31 cellular contexts compared by ENCODE assay signal in genomic region chr2:121564905-121565304, GRCh38. TPM values are rescaled to one million over a fixed set of nuclear protein-coding genes. Genes with fewer than 3 reads are reported as not detected.
DNase-seq lines count a peak whose midpoint lies in the region; ATAC-seq and TF ChIP-seq lines count a peak whose summit lies in the region.
"Had no signal": no experiment of that assay in that cellular context is flagged by ENCODE, and none has a peak within 500 bp of the region (broad histone marks: within the 10 kb centered on the region; RNA-seq: fewer than 3 reads in every experiment).

No MANE protein-coding gene starts in this region.

- no peaks in the 10 kb centered on the region for H3K36me3 Mint-ChIP-seq in natural killer cell
- H3K36me3 Mint-ChIP-seq in natural killer cell treated with Interleukin-12 subunit alpha and Interleukin-12 subunit beta and Interleukin-15 and Interleukin-18, amount 100 ng/mL, for 72 hours, result no peaks in the 10 kb centered on the region
- peaks cover 14% of the 10 kb centered on the region for H3K36me3 Mint-ChIP-seq in dendritic cell treated with granulocyte-macrophage colony-stimulating factor and Interleukin-4, amounts not matched to agents 40 ng/mL and 50 ng/mL, for 4 days (ENCODE audit: low read depth)

- DNase-seq in natural killer cell (no peak), NCI-H748 treated with DMSO at 0.1 percent for 48 hours (lab: John Stamatoyannopoulos, UW) (no peak), NCI-H2081 treated with DMSO at 0.1 percent for 48 hours (lab: John Stamatoyannopoulos, UW) (no peak), lower leg skin (ENCODE audit: low spot score in 2 of 2) (no peak), NCI-H524 (lab: John Stamatoyannopoulos, UW) (no peak)
- no peak for DNase-seq in natural killer cell treated with Interleukin-12 subunit alpha and Interleukin-12 subunit beta and Interleukin-15 and Interleukin-18, amount 100 ng/mL, for 72 hours (ENCODE audit: low spot score)
- DNase-seq: activated CD4-positive, alpha-beta T cell treated with anti-CD3 and anti-CD28 coated beads for 48 hours; activated gamma-delta T cell; BE2C; cerebellar nuclear complex; EL; esophagus squamous epithelium; foreskin keratinocyte; HFFc6; kidney glomerular epithelial cell; mammary epithelial cell; NCI-H1048; spleen; stimulated activated CD4-positive, alpha-beta T cell treated with anti-CD3 and anti-CD28 coated beads, Interleukin-2, amount 100 ng/mL, for 48 hours; T-cell had no signal

- H3K9ac ChIP-seq in parathyroid adenoma, result no peak overlapping the region

- H3K27me3 ChIP-seq in parathyroid adenoma (ENCODE audit: control insufficient read depth, insufficient read depth, low read length), result no peaks in the 10 kb centered on the region
- H3K27me3 ChIP-seq: BE2C, dorsolateral prefrontal cortex, esophagus squamous epithelium, foreskin keratinocyte, spleen, tibial nerve had no signal

- no peak overlapping the region for H3K4me3 Mint-ChIP-seq in natural killer cell
- no peak overlapping the region for H3K4me3 Mint-ChIP-seq in natural killer cell treated with Interleukin-12 subunit alpha and Interleukin-12 subunit beta and Interleukin-15 and Interleukin-18, amount 100 ng/mL, for 72 hours
- no peak overlapping the region for H3K4me3 Mint-ChIP-seq in dendritic cell treated with granulocyte-macrophage colony-stimulating factor and Interleukin-4, amounts not matched to agents 40 ng/mL and 50 ng/mL, for 4 days
- H3K4me3 Mint-ChIP-seq: GM23338, HFFc6, T-cell had no signal

- WGBS in lower leg skin, 2 donors, result 90 to 93% methylated on average over 3 of the region's 3 CpGs

- H3K4me3 ChIP-seq in parathyroid adenoma (ENCODE audit: low read depth, low read length), result no peak overlapping the region
- no peak overlapping the region for H3K4me3 ChIP-seq in lower leg skin (ENCODE audit: low read depth, poor library complexity, severe bottlenecking)
- H3K4me3 ChIP-seq: dorsolateral prefrontal cortex, esophagus squamous epithelium, GM23338, spleen, tibial nerve had no signal

- TF ChIP-seq POLR2A in lower leg skin (IDR thresholded peaks at IDR 0.05), result no peak

- peak overlapping the region; percentile 8 for H3K27ac ChIP-seq in parathyroid adenoma
- H3K27ac ChIP-seq: esophagus squamous epithelium, foreskin keratinocyte had no signal

- H3K9me3 Mint-ChIP-seq in natural killer cell, result no peaks in the 10 kb centered on the region
- no peaks in the 10 kb centered on the region for H3K9me3 Mint-ChIP-seq in natural killer cell treated with Interleukin-12 subunit alpha and Interleukin-12 subunit beta and Interleukin-15 and Interleukin-18, amount 100 ng/mL, for 72 hours
- no peaks in the 10 kb centered on the region for H3K9me3 Mint-ChIP-seq in dendritic cell treated with granulocyte-macrophage colony-stimulating factor and Interleukin-4, amounts not matched to agents 40 ng/mL and 50 ng/mL, for 4 days
- H3K9me3 Mint-ChIP-seq: HFFc6, T-cell had no signal

- no peaks in the 10 kb centered on the region for H3K36me3 ChIP-seq in parathyroid adenoma (ENCODE audit: control insufficient read depth, insufficient read depth, low read length)
- H3K36me3 ChIP-seq: BE2C, esophagus squamous epithelium, tibial nerve, WERI-Rb-1 had no signal

- no peaks in the 10 kb centered on the region for H3K9me3 ChIP-seq in parathyroid adenoma (ENCODE audit: control insufficient read depth, low read length)
- H3K9me3 ChIP-seq: BE2C, esophagus squamous epithelium, tibial nerve had no signal

- no peak overlapping the region for H3K4me2 ChIP-seq in parathyroid adenoma (ENCODE audit: low read length)
- H3K4me2 ChIP-seq: GM23338 had no signal

- ATAC-seq in natural killer cell, result no peak
- no peak for ATAC-seq in natural killer cell treated with Interleukin-12 subunit alpha and Interleukin-12 subunit beta and Interleukin-15 and Interleukin-18, amount 100 ng/mL, for 72 hours
- ATAC-seq: foreskin keratinocyte, GM23338, T-cell had no signal

- no peaks in the 10 kb centered on the region for H3K27me3 Mint-ChIP-seq in natural killer cell (ENCODE audit: low read depth in 2 of 2)
- no peaks in the 10 kb centered on the region for H3K27me3 Mint-ChIP-seq in natural killer cell treated with Interleukin-12 subunit alpha and Interleukin-12 subunit beta and Interleukin-15 and Interleukin-18, amount 100 ng/mL, for 72 hours
- H3K27me3 Mint-ChIP-seq in dendritic cell treated with granulocyte-macrophage colony-stimulating factor and Interleukin-4, amounts not matched to agents 40 ng/mL and 50 ng/mL, for 4 days, result no peaks in the 10 kb centered on the region
- H3K27me3 Mint-ChIP-seq: T-cell had no signal

- H3K27ac Mint-ChIP-seq in natural killer cell, result peak overlapping the region; percentile 24 to 65
- H3K27ac Mint-ChIP-seq in natural killer cell treated with Interleukin-12 subunit alpha and Interleukin-12 subunit beta and Interleukin-15 and Interleukin-18, amount 100 ng/mL, for 72 hours, result no peak overlapping the region
- peak overlapping the region; percentile 9 for H3K27ac Mint-ChIP-seq in dendritic cell treated with granulocyte-macrophage colony-stimulating factor and Interleukin-4, amounts not matched to agents 40 ng/mL and 50 ng/mL, for 4 days
- H3K27ac Mint-ChIP-seq: GM23338, HFFc6 had no signal

- intact Hi-C loops in natural killer cell (cut with micrococcal nuclease) (no loop called here), lower leg skin (cut with DNase I; ENCODE audit: low total_unique reads) (no loop called here)
- intact Hi-C loops in dendritic cell treated with granulocyte-macrophage colony-stimulating factor and Interleukin-4, amounts not matched to agents 40 ng/mL and 50 ng/mL, for 4 days (cut with micrococcal nuclease), result no loop called here

- H2AFZ ChIP-seq in parathyroid adenoma, result no peak overlapping the region
- H2AFZ ChIP-seq: GM23338 had no signal

- TF ChIP-seq CTCF in natural killer cell (IDR thresholded peaks at IDR 0.05), result no peak
- TF ChIP-seq CTCF in parathyroid adenoma (IDR thresholded peaks at IDR 0.05), result no peak
- no peak for TF ChIP-seq CTCF in lower leg skin (IDR thresholded peaks at IDR 0.05)

- peaks cover 21% of the 10 kb centered on the region for H3K4me1 ChIP-seq in parathyroid adenoma
- H3K4me1 ChIP-seq: BE2C had no signal

- peaks cover 23% of the 10 kb centered on the region for H3K79me2 ChIP-seq in parathyroid adenoma

- peaks cover 75 to 82% of the 10 kb centered on the region in 2 donors for H3K4me1 Mint-ChIP-seq in natural killer cell
- peaks cover 29 to 64% of the 10 kb centered on the region in 2 donors for H3K4me1 Mint-ChIP-seq in natural killer cell treated with Interleukin-12 subunit alpha and Interleukin-12 subunit beta and Interleukin-15 and Interleukin-18, amount 100 ng/mL, for 72 hours (ENCODE audit: low read depth in 2 of 2)
- peaks cover 39% of the 10 kb centered on the region for H3K4me1 Mint-ChIP-seq in dendritic cell treated with granulocyte-macrophage colony-stimulating factor and Interleukin-4, amounts not matched to agents 40 ng/mL and 50 ng/mL, for 4 days (ENCODE audit: low read depth)

RNA-seq across cellular contexts. Expression of gene RNU4ATAC, which starts 34.2 kb away (rescaled TPM):
- total RNA-seq in natural killer cell, result not detected
- total RNA-seq in natural killer cell treated with Interleukin-12 subunit alpha and Interleukin-12 subunit beta and Interleukin-15 and Interleukin-18, amount 100 ng/mL, for 72 hours, result not detected
- under 1 TPM in 1 of 4 donors, not detected in 3; under 0.01 TPM for total RNA-seq in lower leg skin
- total RNA-seq: activated CD8-positive, alpha-beta memory T cell treated with anti-CD3 and anti-CD28 coated beads for 36 hours; esophagus squamous epithelium; foreskin keratinocyte; GM23338; HFFc6; HT-29; NCI-H460; RPMI7951; SK-MEL-5; T-cell; tibial nerve had no signal

Comparison
In these comparisons a context has a peak if more than half of its experiments do, and no peak if none do; other contexts are left out.
1. H3K27ac Mint-ChIP-seq: peak in natural killer cell (2 of 2) and dendritic cell treated with granulocyte-macrophage colony-stimulating factor and Interleukin-4, amounts not matched to agents 40 ng/mL and 50 ng/mL, for 4 days (single experiment); none in natural killer cell treated with Interleukin-12 subunit alpha and Interleukin-12 subunit beta and Interleukin-15 and Interleukin-18, amount 100 ng/mL, for 72 hours (0 of 2).